11 cellular contexts compared by ENCODE assay signal in genomic region chr18:39200153-39200552, GRCh38.
"Had no signal": no experiment of that assay in that cellular context is flagged by ENCODE, and none has a peak within 500 bp of the region (broad histone marks: within the 10 kb centered on the region; RNA-seq: fewer than 3 reads in every experiment).

No MANE protein-coding gene starts in this region.

- H3K27ac ChIP-seq: GM23248 had no signal

- H3K36me3 ChIP-seq: HAP-1 had no signal

- H3K4me2 ChIP-seq: GM23338 had no signal

- H3K9ac ChIP-seq: GM23248 had no signal

- ATAC-seq: GM23338, HCT116 had no signal

- H3K4me3 ChIP-seq: GM23248, GM23338, HAP-1 had no signal

- FAIRE-seq: H1, H54 had no signal

- H2AFZ ChIP-seq: GM23248, GM23338 had no signal

- H3K4me1 ChIP-seq: HAP-1 had no signal

- DNase-seq: GM23248, GOT3, H7, H9, HCEC 1CT, HFFc6 had no signal

- H3K9me3 ChIP-seq: HAP-1 had no signal
